8 cellular contexts compared by ENCODE assay signal in genomic region chr15:40928351-40928974, GRCh38. TPM values are rescaled to one million over a fixed set of nuclear protein-coding genes. Genes with fewer than 3 reads are reported as not detected.
A peak's percentile ranks its signal among the peaks of the same experiment; 100 is the strongest.
DNase-seq lines count a peak whose midpoint lies in the region; ATAC-seq, FAIRE-seq and TF ChIP-seq lines count a peak whose summit lies in the region.

No MANE protein-coding gene starts in this region.

- H3K4me3 Mint-ChIP-seq in memory B cell, result peak overlapping the region; percentile 82

- peak overlapping the region; percentile 74 for H3K4me2 ChIP-seq in DOHH2 (ENCODE audit: low read length)
- H3K4me2 ChIP-seq in GM12878 (ENCODE audit: control insufficient read depth, insufficient read depth), result peak overlapping the region; percentile 87

- H3K27me3 Mint-ChIP-seq in memory B cell, result peaks cover 36% of the 10 kb centered on the region

- TF ChIP-seq EP300 in GM12878 (IDR thresholded peaks at IDR 0.05; ENCODE audit: borderline replicate concordance in 1 of 2, control insufficient read depth in 1 of 2, low read depth in 2 of 2, low read length in 2 of 2), result no peak

- TF ChIP-seq CTCF in DOHH2 (IDR thresholded peaks at IDR 0.05; ENCODE audit: low read depth, low read length, poor library complexity, severe bottlenecking), result no peak
- no peak for TF ChIP-seq CTCF in GM12878 (IDR thresholded peaks at IDR 0.05 in 2 of 3, conservative IDR thresholded peaks at IDR 0.05 in 1 of 3; ENCODE audit: control insufficient read depth in 2 of 3, extremely low read depth in 1 of 3, insufficient read depth in 1 of 3, low read depth in 3 of 3, low read length in 3 of 3)

- POLR2A ChIA-PET in GM12878 (lab: Charles Lee), result interaction anchor here (1.0 to 1.8 kb wide), 2 partner anchors 12 kb away, joined by 3 to 5 read pairs; no protein-coding TSS in a partner anchor

- WGBS in GM12878 (ENCODE audit: insufficient coverage, insufficient replicate concordance, low lambda C conversion rate, missing lambda C conversion rate), result 1% methylated on average over 23 of the region's 34 CpGs

- peaks cover 35% of the 10 kb centered on the region for H3K4me1 Mint-ChIP-seq in memory B cell

- H3K79me2 ChIP-seq in DOHH2 (ENCODE audit: control insufficient read depth, low read length) (no peaks in the 10 kb centered on the region), GM12878 (ENCODE audit: control insufficient read depth, insufficient read depth, low read length) (no peaks in the 10 kb centered on the region)

- TF ChIP-seq RAD21 in GM12878 (IDR thresholded peaks at IDR 0.05; ENCODE audit: insufficient read depth, low read depth, low read length), result no peak

- DNase-seq in NCI-H187 treated with DMSO at 0.1 percent for 48 hours (lab: John Stamatoyannopoulos, UW) (peak; percentile 59), GM12878 (ENCODE audit: low read depth, low spot score) (no peak), memory B cell (ENCODE audit: low spot score in 2 of 2) (no peak)

- H3K27ac Mint-ChIP-seq in memory B cell, result no peak overlapping the region

- H3F3A ChIP-seq in DOHH2 (ENCODE audit: control insufficient read depth, insufficient read depth), result no peaks in the 10 kb centered on the region

- no peak overlapping the region for H3K9ac ChIP-seq in GM12878 (ENCODE audit: control insufficient read depth, insufficient read depth, low read length)

- H3K36me3 Mint-ChIP-seq in memory B cell, result no peaks in the 10 kb centered on the region

- intact Hi-C loops in GM12878 (cut with micrococcal nuclease; ENCODE audit: unreplicated experiment), result no loop called here

- H2AFZ ChIP-seq in GM12878 (ENCODE audit: control insufficient read depth, low read depth, low read length), result peak overlapping the region; percentile 21; the same call in 1 of the 2 replicates

- no peaks in the 10 kb centered on the region for H3K36me3 ChIP-seq in DOHH2 (ENCODE audit: control insufficient read depth, low read length)
- no peaks in the 10 kb centered on the region for H3K36me3 ChIP-seq in GM12878 (ENCODE audit: control insufficient read depth in 2 of 2, insufficient read depth in 2 of 2, low read length in 1 of 2)

- H3K27ac ChIP-seq in DOHH2 (ENCODE audit: low read depth, low read length) (no peak overlapping the region), GM12878 (ENCODE audit: control insufficient read depth, insufficient read depth) (no peak overlapping the region)

- ATAC-seq in GM12878, result peak; percentile 4; the same call in 2 of the 3 replicates
- peak; percentile 24 for ATAC-seq in memory B cell (ENCODE audit: low read depth)
- no peak for ATAC-seq in HG02678 (IDR thresholded peaks at IDR 0.05; ENCODE audit: unreplicated experiment)
- ATAC-seq in GM18511 (IDR thresholded peaks at IDR 0.05; ENCODE audit: unreplicated experiment), result no peak
- no peak for ATAC-seq in HG03460 (IDR thresholded peaks at IDR 0.05; ENCODE audit: unreplicated experiment)
- ATAC-seq in HG03196 (IDR thresholded peaks at IDR 0.05; ENCODE audit: unreplicated experiment), result no peak

- no peaks in the 10 kb centered on the region for H3K9me3 Mint-ChIP-seq in memory B cell

- H4K20me1 ChIP-seq in DOHH2 (ENCODE audit: control insufficient read depth, insufficient read depth, low read depth, low read length) (no peaks in the 10 kb centered on the region; the same call in 1 of the 2 replicates), GM12878 (ENCODE audit: control insufficient read depth, insufficient read depth) (no peaks in the 10 kb centered on the region)

- H3K9me2 ChIP-seq in DOHH2 (replicated peaks; ENCODE audit: control insufficient read depth, low read length), result no peaks in the 10 kb centered on the region

- RAD21 ChIA-PET in GM12878 (lab: Charles Lee; ENCODE audit: unreplicated experiment), result interaction anchor here (0.6 to 1.5 kb wide), 5 partner anchors 11 to 93 kb away, joined by 3 to 6 read pairs (median 3); no protein-coding TSS in a partner anchor

- no peaks in the 10 kb centered on the region for H3K9me3 ChIP-seq in DOHH2 (ENCODE audit: control insufficient read depth, insufficient read depth, low read length)
- H3K9me3 ChIP-seq in GM12878 (replicated peaks; ENCODE audit: control insufficient read depth, insufficient read depth, low read length), result no peaks in the 10 kb centered on the region

- H3K27me3 ChIP-seq in DOHH2 (ENCODE audit: control insufficient read depth, low read length) (peaks cover 80% of the 10 kb centered on the region), GM12878 (replicated peaks in 1 of 2; ENCODE audit: control insufficient read depth in 2 of 2, insufficient read depth in 2 of 2, low read length in 1 of 2) (peaks cover 22 to 31% of the 10 kb centered on the region in 2 experiments)

- CTCF ChIA-PET in GM12878 (lab: Yijun Ruan, JAX), result interaction anchor here (0.6 to 6.5 kb wide), 5 partner anchors 13 to 1179 kb away, joined by 3 to 80 read pairs (median 3); no protein-coding TSS in a partner anchor

- SMC1A ChIA-PET in GM12878 (lab: Charles Lee; ENCODE audit: uncharacterized antibody, unreplicated experiment), result interaction anchor here (0.6 to 1.2 kb wide), 2 partner anchors 13 to 1746 kb away, joined by 3 to 4 read pairs; no protein-coding TSS in a partner anchor

- no peak for FAIRE-seq in GM12878 (lab: Jason Lieb, UNC)

- H3K4me3 ChIP-seq in DOHH2 (ENCODE audit: low read length) (peak overlapping the region; percentile 55), GM12878 (peak overlapping the region; percentile 64)

- H3K4me1 ChIP-seq in DOHH2 (ENCODE audit: control insufficient read depth, low read length), result peaks cover 57% of the 10 kb centered on the region
- H3K4me1 ChIP-seq in GM12878 (ENCODE audit: control insufficient read depth, insufficient read depth, low read length), result peaks cover 33% of the 10 kb centered on the region

- no TSS peak for BruUV-seq in GM12878 (replicated peaks; lab: Mats Ljungman, UMichigan)

- in situ Hi-C loops in GM12878 (cut with MboI), result no loop called here

- no peak for TF ChIP-seq POLR2A in GM12878 (IDR thresholded peaks at IDR 0.05; ENCODE audit: low read depth, low read length)

RNA-seq across cellular contexts. Expression of gene DLL4, which starts 0.7 kb away (rescaled TPM):
- 8.1 and 8.2 TPM in 2 replicates for total RNA-seq in GM12878 (2013; cell fraction: nucleolus; rRNA removed)
- total RNA-seq in GM12878 (2014; rRNA removed), result 0.05 TPM in 1 of 2 replicates, not detected in the other
- 0.04 TPM in 1 of 2 replicates, not detected in the other for total RNA-seq in GM12878 (2014; rRNA removed; fragmentation: Illumina TruSeq; extraction: Trizol)
- total RNA-seq in GM12878 (2021), result 0.08 TPM in 1 of 2 replicates, not detected in the other
- polyA plus RNA-seq in GM12878 (2011; ENCODE audit: low read depth), result not detected
- 0.10 and 0.12 TPM in 2 replicates for polyA plus RNA-seq in GM12878 (2011; rRNA removed)
- polyA plus RNA-seq in GM12878 (2011; cell fraction: cytosol; rRNA removed), result 0.27 TPM in 2 replicates
- polyA plus RNA-seq in GM12878 (2011; cell fraction: nucleus; rRNA removed), result 0.69 and 0.99 TPM in 2 replicates
- 0.07 and 0.13 TPM in 2 replicates for polyA plus RNA-seq in GM12878 (2012)
- not detected in 2 replicates for polyA plus RNA-seq in GM12878 (2014; fragmentation: Illumina TruSeq; extraction: Trizol)
- not detected for polyA plus RNA-seq in GM12878 (2014; fragmentation: Nextera tagmentation; extraction: Ambion mirVana)
- 0.06 TPM in 1 of 2 replicates, not detected in the other for polyA plus RNA-seq in GM12878 (2014; rRNA removed)
- polyA plus RNA-seq in GM12878 (2016; fragmentation: Nextera tagmentation; extraction: Ambion mirVana), result under 1 TPM in 1 of 2 experiments, not detected in 1; 0.16 TPM
- 0.15 and 0.37 TPM in 2 replicates for polyA minus RNA-seq in GM12878 (2011; rRNA and poly(A)+ RNA removed)
- polyA minus RNA-seq in GM12878 (2011; cell fraction: cytosol; rRNA and poly(A)+ RNA removed), result not detected in 2 replicates
- polyA minus RNA-seq in GM12878 (2011; cell fraction: nucleus; rRNA and poly(A)+ RNA removed), result 0.38 and 0.48 TPM in 2 replicates

RNA-seq across cellular contexts. Expression of gene CHAC1, which starts 24.8 kb away (rescaled TPM):
- 3.4 and 4.0 TPM in 2 replicates for total RNA-seq in GM12878 (2013; cell fraction: nucleolus; rRNA removed)
- total RNA-seq in GM12878 (2014; rRNA removed) (4.7 and 4.9 TPM in 2 replicates), GM12878 (2014; rRNA removed; fragmentation: Illumina TruSeq; extraction: Trizol) (2.0 and 2.1 TPM in 2 replicates), GM12878 (2021) (3.8 and 4.7 TPM in 2 replicates)
- 6.4 TPM for polyA plus RNA-seq in GM12878 (2011; ENCODE audit: low read depth)
- polyA plus RNA-seq in GM12878 (2011; rRNA removed) (1.9 and 2.8 TPM in 2 replicates), GM12878 (2014; fragmentation: Illumina TruSeq; extraction: Trizol) (0.68 and 1.8 TPM in 2 replicates), GM12878 (2014; fragmentation: Nextera tagmentation; extraction: Ambion mirVana) (under 1 TPM; 0.37 to 0.73 TPM), GM12878 (2014; rRNA removed) (5.7 and 5.9 TPM in 2 replicates), GM12878 (2016; fragmentation: Nextera tagmentation; extraction: Ambion mirVana) (1 to 10 TPM; 3.9 to 4.8 TPM)
- 7.0 and 7.3 TPM in 2 replicates for polyA plus RNA-seq in GM12878 (2011; cell fraction: cytosol; rRNA removed)
- polyA plus RNA-seq in GM12878 (2011; cell fraction: nucleus; rRNA removed), result 4.0 and 7.6 TPM in 2 replicates
- 8.1 and 11.6 TPM in 2 replicates for polyA plus RNA-seq in GM12878 (2012)
- polyA minus RNA-seq in GM12878 (2011; rRNA and poly(A)+ RNA removed), result 4.8 and 8.7 TPM in 2 replicates
- 5.0 and 5.9 TPM in 2 replicates for polyA minus RNA-seq in GM12878 (2011; cell fraction: cytosol; rRNA and poly(A)+ RNA removed)
- 7.1 and 9.2 TPM in 2 replicates for polyA minus RNA-seq in GM12878 (2011; cell fraction: nucleus; rRNA and poly(A)+ RNA removed)

RNA-seq across cellular contexts. Expression of gene VPS18, which starts 34.2 kb away (rescaled TPM):
- total RNA-seq in GM12878 (2013; cell fraction: nucleolus; rRNA removed), result 18.9 and 20.9 TPM in 2 replicates
- 18.3 and 18.5 TPM in 2 replicates for total RNA-seq in GM12878 (2014; rRNA removed)
- total RNA-seq in GM12878 (2014; rRNA removed; fragmentation: Illumina TruSeq; extraction: Trizol), result 9.0 and 10.0 TPM in 2 replicates
- 19.8 and 20.3 TPM in 2 replicates for total RNA-seq in GM12878 (2021)
- polyA plus RNA-seq in GM12878 (2011; ENCODE audit: low read depth), result 5.9 TPM
- 4.3 and 9.7 TPM in 2 replicates for polyA plus RNA-seq in GM12878 (2011; rRNA removed)
- 14.5 and 17.7 TPM in 2 replicates for polyA plus RNA-seq in GM12878 (2011; cell fraction: cytosol; rRNA removed)
- 18.8 and 21.0 TPM in 2 replicates for polyA plus RNA-seq in GM12878 (2011; cell fraction: nucleus; rRNA removed)
- polyA plus RNA-seq in GM12878 (2012), result 10.1 and 11.1 TPM in 2 replicates
- 3.8 and 7.9 TPM in 2 replicates for polyA plus RNA-seq in GM12878 (2014; fragmentation: Illumina TruSeq; extraction: Trizol)
- 1 to 10 TPM in 1 of 2 experiments, under 1 TPM in 1; 0.71 to 1.7 TPM for polyA plus RNA-seq in GM12878 (2014; fragmentation: Nextera tagmentation; extraction: Ambion mirVana)
- polyA plus RNA-seq in GM12878 (2014; rRNA removed), result 11.3 and 12.7 TPM in 2 replicates
- 10 to 100 TPM; 16.0 to 20.4 TPM for polyA plus RNA-seq in GM12878 (2016; fragmentation: Nextera tagmentation; extraction: Ambion mirVana)
- 30.4 and 40.0 TPM in 2 replicates for polyA minus RNA-seq in GM12878 (2011; rRNA and poly(A)+ RNA removed)
- 13.0 and 13.4 TPM in 2 replicates for polyA minus RNA-seq in GM12878 (2011; cell fraction: cytosol; rRNA and poly(A)+ RNA removed)
- polyA minus RNA-seq in GM12878 (2011; cell fraction: nucleus; rRNA and poly(A)+ RNA removed), result 8.7 and 17.9 TPM in 2 replicates

RNA-seq across cellular contexts. Expression of gene RHOV, which starts 54.4 kb away (rescaled TPM):
- total RNA-seq in GM12878 (2013; cell fraction: nucleolus; rRNA removed), result 35.3 and 37.1 TPM in 2 replicates
- total RNA-seq in GM12878 (2014; rRNA removed) (11.5 and 13.0 TPM in 2 replicates), GM12878 (2014; rRNA removed; fragmentation: Illumina TruSeq; extraction: Trizol) (6.9 and 7.3 TPM in 2 replicates), GM12878 (2021) (13.3 and 15.0 TPM in 2 replicates)
- polyA plus RNA-seq in GM12878 (2011; ENCODE audit: low read depth), result 4.9 TPM
- polyA plus RNA-seq in GM12878 (2011; rRNA removed) (30.2 and 39.3 TPM in 2 replicates), GM12878 (2014; fragmentation: Illumina TruSeq; extraction: Trizol) (7.6 and 7.8 TPM in 2 replicates), GM12878 (2014; fragmentation: Nextera tagmentation; extraction: Ambion mirVana) (1 to 10 TPM in 1 of 2 experiments, under 1 TPM in 1; 0.24 to 1.3 TPM), GM12878 (2014; rRNA removed) (15.7 and 16.5 TPM in 2 replicates), GM12878 (2016; fragmentation: Nextera tagmentation; extraction: Ambion mirVana) (10 to 100 TPM in 1 of 2 experiments, 1 to 10 TPM in 1; 8.2 to 10.5 TPM)
- polyA plus RNA-seq in GM12878 (2011; cell fraction: cytosol; rRNA removed), result 39.3 and 50.0 TPM in 2 replicates
- polyA plus RNA-seq in GM12878 (2011; cell fraction: nucleus; rRNA removed), result 30.7 and 31.8 TPM in 2 replicates
- polyA plus RNA-seq in GM12878 (2012), result 8.8 and 14.8 TPM in 2 replicates
- polyA minus RNA-seq in GM12878 (2011; rRNA and poly(A)+ RNA removed), result 17.9 and 35.2 TPM in 2 replicates
- 13.5 and 20.2 TPM in 2 replicates for polyA minus RNA-seq in GM12878 (2011; cell fraction: cytosol; rRNA and poly(A)+ RNA removed)
- 21.9 and 25.2 TPM in 2 replicates for polyA minus RNA-seq in GM12878 (2011; cell fraction: nucleus; rRNA and poly(A)+ RNA removed)

Comparison
In these comparisons a context has a peak if more than half of its experiments do, and no peak if none do; other contexts are left out.
1. ATAC-seq: peak in GM12878 (single experiment) and memory B cell (single experiment); none in HG02678 (single experiment), GM18511 (single experiment), HG03460 (single experiment) and HG03196 (single experiment).